26 cellular contexts compared by ENCODE assay signal in genomic region chr7:8117195-8117594, GRCh38.
DNase-seq lines count a peak whose midpoint lies in the region; ATAC-seq and TF ChIP-seq lines count a peak whose summit lies in the region.
"Had no signal": no experiment of that assay in that cellular context is flagged by ENCODE, and none has a peak within 500 bp of the region (broad histone marks: within the 10 kb centered on the region; RNA-seq: fewer than 3 reads in every experiment).

No MANE protein-coding gene starts in this region.

- H3K9me3 Mint-ChIP-seq in activated naive CD4-positive, alpha-beta T cell treated with anti-CD3 and anti-CD28 coated beads, Interleukin-2, amount 50 U/mL, for 72 hours: peaks cover 0 to 22% of the 10 kb centered on the region in 2 donors
- peaks cover 0 to 14% of the 10 kb centered on the region in 2 donors for H3K9me3 Mint-ChIP-seq in stimulated activated naive CD8-positive, alpha-beta T cell treated with anti-CD3 and anti-CD28 coated beads, Interleukin-15, amount 100 ng/mL, for 72 hours
- H3K9me3 Mint-ChIP-seq: activated CD4-positive, alpha-beta memory T cell treated with anti-CD3 and anti-CD28 coated beads for 36 hours; endodermal cell; HFFc6 had no signal

- H3K4me1 Mint-ChIP-seq in stimulated activated naive CD8-positive, alpha-beta T cell treated with anti-CD3 and anti-CD28 coated beads, Interleukin-15, amount 100 ng/mL, for 72 hours: peaks cover 84% of the 10 kb centered on the region
- H3K4me1 Mint-ChIP-seq: endodermal cell, nephron had no signal

- H3K4me2 ChIP-seq in GM23248 (ENCODE audit: unreplicated experiment): no peak overlapping the region

- no peaks in the 10 kb centered on the region for H3K27me3 Mint-ChIP-seq in stimulated activated naive CD8-positive, alpha-beta T cell treated with anti-CD3 and anti-CD28 coated beads, Interleukin-15, amount 100 ng/mL, for 72 hours
- H3K27me3 Mint-ChIP-seq: activated CD4-positive, alpha-beta memory T cell treated with anti-CD3 and anti-CD28 coated beads for 36 hours had no signal

- H3K4me3 Mint-ChIP-seq in stimulated activated naive CD8-positive, alpha-beta T cell treated with anti-CD3 and anti-CD28 coated beads, Interleukin-15, amount 100 ng/mL, for 72 hours: no peak overlapping the region
- H3K4me3 Mint-ChIP-seq: activated CD4-positive, alpha-beta memory T cell treated with anti-CD3 and anti-CD28 coated beads for 36 hours; activated naive CD8-positive, alpha-beta T cell treated with anti-CD3 and anti-CD28 coated beads, Interleukin-2, amount 10 ng/mL, durations not matched to agents 7 days and 5 days; activated T-cell treated with anti-CD3 and anti-CD28 coated beads, Interleukin-2, amount 50 U/mL, for 4 hours; brain; endodermal cell; HFFc6; mesothelial cell of epicardium; nephron had no signal

- H2AFZ ChIP-seq in GM23248: no peak overlapping the region
- H2AFZ ChIP-seq: parathyroid adenoma had no signal

- H3K79me2 ChIP-seq in GM23248 (ENCODE audit: insufficient read depth): no peaks in the 10 kb centered on the region
- H3K79me2 ChIP-seq: parathyroid adenoma had no signal

- H3K27ac Mint-ChIP-seq in activated naive CD4-positive, alpha-beta T cell treated with anti-CD3 and anti-CD28 coated beads, Interleukin-2, amount 50 U/mL, for 72 hours: no peak overlapping the region
- no peak overlapping the region for H3K27ac Mint-ChIP-seq in stimulated activated naive CD8-positive, alpha-beta T cell treated with anti-CD3 and anti-CD28 coated beads, Interleukin-15, amount 100 ng/mL, for 72 hours
- H3K27ac Mint-ChIP-seq: activated CD4-positive, alpha-beta memory T cell treated with anti-CD3 and anti-CD28 coated beads for 36 hours; activated naive CD8-positive, alpha-beta T cell treated with anti-CD3 and anti-CD28 coated beads, Interleukin-2, amount 10 ng/mL, durations not matched to agents 7 days and 5 days; brain; endodermal cell; HFFc6; mesothelial cell of epicardium; nephron had no signal

- no peaks in the 10 kb centered on the region for H4K20me1 ChIP-seq in GM23248 (ENCODE audit: insufficient read depth)

- whole genome bisulfite sequencing in GM23248 (ENCODE audit: low coverage in 1 of 2, low lambda C conversion rate in 2 of 2, missing lambda C conversion rate in 2 of 2), 2 experiments: 7 to 29% methylated on average over 2 of the region's 2 CpGs

- H3K9me2 ChIP-seq in GM23248 (ENCODE audit: insufficient read depth): no peaks in the 10 kb centered on the region

- in situ Hi-C loops in GM23248 (cut with MboI): no loop called here

- peaks cover 10 to 40% of the 10 kb centered on the region in 2 donors for H3K36me3 Mint-ChIP-seq in activated naive CD4-positive, alpha-beta T cell treated with anti-CD3 and anti-CD28 coated beads, Interleukin-2, amount 50 U/mL, for 72 hours
- H3K36me3 Mint-ChIP-seq: activated CD4-positive, alpha-beta memory T cell treated with anti-CD3 and anti-CD28 coated beads for 36 hours; mesothelial cell of epicardium had no signal

- DNase-seq in activated naive CD4-positive, alpha-beta T cell treated with anti-CD3 and anti-CD28 coated beads, Interleukin-2, amount 50 U/mL, for 72 hours (ENCODE audit: low spot score in 2 of 2): no peak
- no peak for DNase-seq in activated naive CD4-positive, alpha-beta T cell (lab: John Stamatoyannopoulos, UW)
- DNase-seq in GM23248 (peak; percentile 9), Right ventricle myocardium superior (no peak), T-helper 9 cell (no peak), NCI-H1694 treated with DMSO at 0.1 percent for 48 hours (lab: John Stamatoyannopoulos, UW) (no peak)
- no peak for DNase-seq in stimulated activated naive CD8-positive, alpha-beta T cell treated with anti-CD3 and anti-CD28 coated beads, Interleukin-15, amount 100 ng/mL, for 72 hours
- DNase-seq: activated CD4-positive, alpha-beta memory T cell treated with anti-CD3 and anti-CD28 coated beads for 36 hours; activated naive CD8-positive, alpha-beta T cell treated with anti-CD3 and anti-CD28 coated beads, Interleukin-2, amount 10 ng/mL, durations not matched to agents 7 days and 5 days; activated T-cell treated with anti-CD3 and anti-CD28 coated beads, Interleukin-2, amount 50 U/mL, for 4 hours; DMS153; endodermal cell; HFFc6; KBM-7; NCI-H1092; NCI-H2081; Peyer's patch; right lobe of liver; stimulated activated CD4-positive, alpha-beta T cell treated with anti-CD3 and anti-CD28 coated beads, Interleukin-15, amount 100 ng/mL, for 24 hours; testis had no signal

- H3K27me3 ChIP-seq in GM23248 (replicated peaks; ENCODE audit: insufficient read depth): peaks cover 6% of the 10 kb centered on the region; the same call in 1 of the 2 replicates
- H3K27me3 ChIP-seq: Peyer's patch, right lobe of liver, testis had no signal

- no peak overlapping the region for H3K4me3 ChIP-seq in GM23248
- H3K4me3 ChIP-seq: Peyer's patch, right lobe of liver, testis had no signal

- no peak overlapping the region for H3K9ac ChIP-seq in GM23248
- H3K9ac ChIP-seq: parathyroid adenoma had no signal

- no peaks in the 10 kb centered on the region for H3K36me3 ChIP-seq in GM23248 (ENCODE audit: low read depth)
- H3K36me3 ChIP-seq: Peyer's patch, right lobe of liver had no signal

- no peaks in the 10 kb centered on the region for H3F3A ChIP-seq in GM23248 (ENCODE audit: insufficient read depth)

- intact Hi-C loops in Right ventricle myocardium superior (cut with DNase I): no loop called here

- ATAC-seq in activated naive CD4-positive, alpha-beta T cell treated with anti-CD3 and anti-CD28 coated beads, Interleukin-2, amount 50 U/mL, for 72 hours: peak; percentile 43 to 64
- ATAC-seq in stimulated activated naive CD8-positive, alpha-beta T cell treated with anti-CD3 and anti-CD28 coated beads, Interleukin-15, amount 100 ng/mL, for 72 hours: peak; percentile 51
- ATAC-seq in Right ventricle myocardium superior (ENCODE audit: poor library complexity): no peak
- ATAC-seq: right lobe of liver had no signal

- H3K4me1 ChIP-seq in GM23248 (ENCODE audit: insufficient read depth): no peaks in the 10 kb centered on the region
- H3K4me1 ChIP-seq: parathyroid adenoma, right lobe of liver, testis had no signal

- H3K9me3 ChIP-seq in GM23248 (ENCODE audit: low read depth): no peaks in the 10 kb centered on the region
- H3K9me3 ChIP-seq: Peyer's patch, right lobe of liver, testis had no signal

- no peak overlapping the region for H3K27ac ChIP-seq in GM23248
- H3K27ac ChIP-seq: C4-2B, parathyroid adenoma, Peyer's patch, right lobe of liver, testis had no signal

TF ChIP-seq in PFSK-1, 5 proteins besides CTCF, POLR2A, EP300 and RAD21:
- TF ChIP-seq FOXP2 (optimal IDR thresholded peaks at IDR 0.05; ENCODE audit: borderline replicate concordance, extremely low read depth, extremely low read length, insufficient read depth) (no peak), SIN3A (IDR thresholded peaks at IDR 0.05; ENCODE audit: borderline replicate concordance, insufficient read depth, low read length) (no peak)
- TF ChIP-seq, protein P1, sequence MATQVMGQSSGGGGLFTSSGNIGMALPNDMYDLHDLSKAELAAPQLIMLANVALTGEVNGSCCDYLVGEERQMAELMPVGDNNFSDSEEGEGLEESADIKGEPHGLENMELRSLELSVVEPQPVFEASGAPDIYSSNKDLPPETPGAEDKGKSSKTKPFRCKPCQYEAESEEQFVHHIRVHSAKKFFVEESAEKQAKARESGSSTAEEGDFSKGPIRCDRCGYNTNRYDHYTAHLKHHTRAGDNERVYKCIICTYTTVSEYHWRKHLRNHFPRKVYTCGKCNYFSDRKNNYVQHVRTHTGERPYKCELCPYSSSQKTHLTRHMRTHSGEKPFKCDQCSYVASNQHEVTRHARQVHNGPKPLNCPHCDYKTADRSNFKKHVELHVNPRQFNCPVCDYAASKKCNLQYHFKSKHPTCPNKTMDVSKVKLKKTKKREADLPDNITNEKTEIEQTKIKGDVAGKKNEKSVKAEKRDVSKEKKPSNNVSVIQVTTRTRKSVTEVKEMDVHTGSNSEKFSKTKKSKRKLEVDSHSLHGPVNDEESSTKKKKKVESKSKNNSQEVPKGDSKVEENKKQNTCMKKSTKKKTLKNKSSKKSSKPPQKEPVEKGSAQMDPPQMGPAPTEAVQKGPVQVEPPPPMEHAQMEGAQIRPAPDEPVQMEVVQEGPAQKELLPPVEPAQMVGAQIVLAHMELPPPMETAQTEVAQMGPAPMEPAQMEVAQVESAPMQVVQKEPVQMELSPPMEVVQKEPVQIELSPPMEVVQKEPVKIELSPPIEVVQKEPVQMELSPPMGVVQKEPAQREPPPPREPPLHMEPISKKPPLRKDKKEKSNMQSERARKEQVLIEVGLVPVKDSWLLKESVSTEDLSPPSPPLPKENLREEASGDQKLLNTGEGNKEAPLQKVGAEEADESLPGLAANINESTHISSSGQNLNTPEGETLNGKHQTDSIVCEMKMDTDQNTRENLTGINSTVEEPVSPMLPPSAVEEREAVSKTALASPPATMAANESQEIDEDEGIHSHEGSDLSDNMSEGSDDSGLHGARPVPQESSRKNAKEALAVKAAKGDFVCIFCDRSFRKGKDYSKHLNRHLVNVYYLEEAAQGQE (IDR thresholded peaks at IDR 0.05; ENCODE audit: insufficient read depth in 1 of 2, low read depth in 2 of 2, low read length in 2 of 2): peak; percentile 31 to 83; a peak in 2 of 4 replicates
